Comparison of ENCODE assay signal across 8 cellular contexts in the genomic region with DNA sequence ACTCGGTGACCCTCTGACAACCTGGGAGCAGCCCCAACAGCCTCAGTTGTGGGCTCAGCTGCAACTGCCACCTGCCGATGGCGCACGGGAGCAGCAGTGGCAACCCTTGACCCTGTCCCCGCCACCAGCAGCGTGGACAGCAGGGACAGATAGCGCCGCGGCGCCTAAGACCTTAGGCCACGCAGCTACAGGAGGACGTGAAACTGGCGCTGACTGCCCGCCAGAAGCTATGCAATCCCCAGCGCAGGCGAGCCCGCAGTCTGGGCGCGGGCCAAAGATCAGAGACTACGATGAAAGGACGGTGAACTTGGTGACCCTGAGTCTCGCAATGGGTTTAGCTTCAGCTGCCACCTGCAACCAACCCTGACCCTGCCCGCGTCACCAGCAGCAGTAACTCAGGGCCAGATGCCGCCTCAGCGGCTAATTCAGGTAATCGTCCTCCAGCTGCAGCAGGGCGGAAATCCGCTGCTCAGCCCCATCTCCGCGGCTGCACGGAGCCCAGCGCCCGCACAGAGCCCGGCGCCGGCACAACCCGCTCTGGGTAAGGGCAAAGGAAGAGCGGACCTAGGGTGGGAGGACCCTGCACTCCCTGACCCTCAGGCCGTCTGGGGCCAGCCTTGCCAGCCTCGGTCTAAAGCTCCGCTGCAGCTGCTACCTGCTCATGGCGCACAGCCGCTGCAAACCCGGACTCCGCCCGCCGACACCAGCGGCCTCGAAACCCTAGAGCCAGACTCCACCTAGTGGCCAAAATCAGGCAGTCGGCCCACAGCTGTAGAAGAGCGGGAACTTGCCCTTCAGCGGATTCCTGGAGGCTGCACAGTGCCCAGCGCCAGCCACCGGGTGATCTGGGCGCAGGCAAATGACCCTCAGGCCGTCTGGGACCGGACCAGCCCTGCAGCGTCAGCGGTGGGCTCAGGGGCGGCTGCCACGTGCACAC.
DNase-seq lines count a peak whose midpoint lies in the region; ATAC-seq, FAIRE-seq and TF ChIP-seq lines count a peak whose summit lies in the region.
"Not testable (repeated sequence)": the region's sequence is repeated elsewhere in the genome, so short reads cannot be mapped to it uniquely, and the experiment has no call there.

No MANE protein-coding gene starts in this region.

- H3K4me1 ChIP-seq in thymus (ENCODE audit: control insufficient read depth, insufficient read depth, low read length): not testable (repeated sequence)

- peak; percentile 34 for TF ChIP-seq CTCF in D721Med (IDR thresholded peaks at IDR 0.05; ENCODE audit: insufficient read depth, missing control alignments)
- peak; percentile 41 for TF ChIP-seq CTCF in fibroblast of the aortic adventitia (IDR thresholded peaks at IDR 0.05; ENCODE audit: insufficient read depth, low read length)

- intact Hi-C loops in activated CD4-positive, alpha-beta T cell treated with anti-CD3 and anti-CD28 coated beads, Interleukin-2, amount 10 ng/mL, durations not matched to agents 24 days and 14 days (cut with micrococcal nuclease): not testable (repeated sequence)

- H3K4me1 Mint-ChIP-seq in activated CD4-positive, alpha-beta T cell treated with anti-CD3 and anti-CD28 coated beads, Interleukin-2, amount 10 ng/mL, durations not matched to agents 24 days and 14 days; naive B cell: not testable (repeated sequence)

- H3K36me3 ChIP-seq in thymus (ENCODE audit: control insufficient read depth, insufficient read depth): not testable (repeated sequence)

- not testable (repeated sequence) for H3K4me3 ChIP-seq in fibroblast of the aortic adventitia (ENCODE audit: low read depth, low read length)
- peak overlapping the region; percentile 35 for H3K4me3 ChIP-seq in thymus (ENCODE audit: low read length)

- not testable (repeated sequence) for H3K27ac Mint-ChIP-seq in activated CD4-positive, alpha-beta T cell treated with anti-CD3 and anti-CD28 coated beads, Interleukin-2, amount 10 ng/mL, durations not matched to agents 24 days and 14 days; naive B cell

- H3K27me3 ChIP-seq in thymus (ENCODE audit: control insufficient read depth, insufficient read depth): not testable (repeated sequence)

- not testable (repeated sequence) for H3K9me3 ChIP-seq in thymus (ENCODE audit: control insufficient read depth)

- H3K36me3 Mint-ChIP-seq in activated CD4-positive, alpha-beta T cell treated with anti-CD3 and anti-CD28 coated beads, Interleukin-2, amount 10 ng/mL, durations not matched to agents 24 days and 14 days (ENCODE audit: low read depth); naive B cell: not testable (repeated sequence)

- H3K27ac ChIP-seq in thymus (ENCODE audit: low read depth): not testable (repeated sequence)

- ATAC-seq in naive B cell (ENCODE audit: low read depth in 2 of 2): not testable (repeated sequence)

- FAIRE-seq in D721Med (lab: Jason Lieb, UNC): not testable (repeated sequence)

- WGBS in thymus: 17% methylated on average over 55 of the region's 62 CpGs

- DNase-seq in D721Med (ENCODE audit: insufficient read length, low spot score); fibroblast of the aortic adventitia (ENCODE audit: low read depth): not testable (repeated sequence)
- DNase-seq in NCI-H69 (lab: John Stamatoyannopoulos, UW) (peak; percentile 20), naive B cell (peak; percentile 6)
- DNase-seq in activated CD4-positive, alpha-beta T cell treated with anti-CD3 and anti-CD28 coated beads, Interleukin-2, amount 10 ng/mL, durations not matched to agents 24 days and 14 days: peak; percentile 91
- DNase-seq in activated naive CD4-positive, alpha-beta T cell treated with Interleukin-2 at 50 U/mL for 16 hours: peak; percentile 62
- peak; percentile 58 for DNase-seq in stimulated activated CD4-positive, alpha-beta T cell treated with anti-CD3 and anti-CD28 coated beads, Interleukin-4, amount 100 ng/mL, for 24 hours

- peak overlapping the region; percentile 64 for H3K4me3 Mint-ChIP-seq in activated CD4-positive, alpha-beta T cell treated with anti-CD3 and anti-CD28 coated beads, Interleukin-2, amount 10 ng/mL, durations not matched to agents 24 days and 14 days
- peak overlapping the region in 5 of 8 donors; percentile 24 to 73 (median 39) for H3K4me3 Mint-ChIP-seq in naive B cell

- H3K9me3 Mint-ChIP-seq in activated CD4-positive, alpha-beta T cell treated with anti-CD3 and anti-CD28 coated beads, Interleukin-2, amount 10 ng/mL, durations not matched to agents 24 days and 14 days; naive B cell: not testable (repeated sequence)

- H3K27me3 Mint-ChIP-seq in activated CD4-positive, alpha-beta T cell treated with anti-CD3 and anti-CD28 coated beads, Interleukin-2, amount 10 ng/mL, durations not matched to agents 24 days and 14 days: peaks cover 11% of the 10 kb centered on the region
- H3K27me3 Mint-ChIP-seq in naive B cell: peaks cover 7 to 21% (median 9%) of the 10 kb centered on the region in 3 donors
